9 cellular contexts compared by ENCODE assay signal in the genomic region with DNA sequence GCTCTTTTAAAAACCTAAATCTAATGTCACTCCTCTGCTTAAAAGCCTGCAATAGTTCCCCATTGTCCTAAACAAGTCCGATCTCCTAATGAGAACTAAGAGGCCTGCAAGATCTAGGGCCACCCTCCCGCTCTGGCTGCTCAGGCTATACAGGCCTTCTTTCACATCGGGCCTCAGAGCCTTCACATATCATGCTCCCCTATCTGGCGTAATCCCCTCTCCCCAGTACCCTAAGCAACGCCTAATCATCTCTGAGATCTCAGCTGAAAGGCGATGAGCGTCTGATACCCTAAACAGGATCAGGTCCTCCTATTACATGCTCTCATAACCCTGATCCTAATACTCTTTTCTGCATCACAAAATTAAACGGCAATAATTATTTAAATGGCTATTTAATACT. TPM values are rescaled to one million over a fixed set of nuclear protein-coding genes. Genes with fewer than 3 reads are reported as not detected.
A peak's percentile ranks its signal among the peaks of the same experiment; 100 is the strongest.
DNase-seq lines count a peak whose midpoint lies in the region; ATAC-seq and TF ChIP-seq lines count a peak whose summit lies in the region.
"Had no signal": no experiment of that assay in that cellular context is flagged by ENCODE, and none has a peak within 500 bp of the region (broad histone marks: within the 10 kb centered on the region; RNA-seq: fewer than 3 reads in every experiment).

No MANE protein-coding gene starts in this region.

- no peaks in the 10 kb centered on the region for H4K20me1 ChIP-seq in OCI-LY3 (ENCODE audit: insufficient read depth, low read length)

- peak overlapping the region; percentile 89 for H3K4me3 Mint-ChIP-seq in Calu3 (ENCODE audit: low read depth, unreplicated experiment)

- peaks cover 34% of the 10 kb centered on the region for H3K36me3 Mint-ChIP-seq in Calu3 (ENCODE audit: insufficient read depth, unreplicated experiment)

- H3K9me3 ChIP-seq in OCI-LY3 (ENCODE audit: insufficient read depth, low read length) (no peaks in the 10 kb centered on the region), endocrine pancreas (ENCODE audit: control insufficient read depth, low read length) (no peaks in the 10 kb centered on the region), ovary (no peaks in the 10 kb centered on the region)

- H3K9ac ChIP-seq in OCI-LY3 (ENCODE audit: low read length) (no peak overlapping the region), endocrine pancreas (ENCODE audit: control insufficient read depth, insufficient read depth, low read length) (peak overlapping the region; percentile 69)

- H3K27me3 ChIP-seq in OCI-LY3 (ENCODE audit: low read depth, low read length) = no peaks in the 10 kb centered on the region
- H3K27me3 ChIP-seq in endocrine pancreas (ENCODE audit: control insufficient read depth, insufficient read depth, low read length) = no peaks in the 10 kb centered on the region
- H3K27me3 ChIP-seq in ovary = no peaks in the 10 kb centered on the region

- no peaks in the 10 kb centered on the region for H3K9me3 Mint-ChIP-seq in Calu3 (ENCODE audit: low read depth, unreplicated experiment)

- DNase-seq in Calu3 (no peak), ovary (peak in 1 of 5 donors; percentile 26), DMS79 (lab: John Stamatoyannopoulos, UW) (no peak)

- TF ChIP-seq POLR2A in ovary (IDR thresholded peaks at IDR 0.05) = no peak

- intact Hi-C loops in Calu3 (cut with micrococcal nuclease; ENCODE audit: unreplicated experiment) = loop anchor here (5.0 kb wide), 1 partner anchor 47 kb away; no protein-coding TSS in a partner anchor
- intact Hi-C loops in ovary (cut with DNase I) = loop anchor here in 3 of 4 donors (5.0 to 10.0 kb wide), 4 partner anchors 50 to 80 kb away; no protein-coding TSS in a partner anchor

- H3K36me3 ChIP-seq in OCI-LY3 (replicated peaks; ENCODE audit: low read depth, low read length) (no peaks in the 10 kb centered on the region), endocrine pancreas (ENCODE audit: control insufficient read depth, insufficient read depth, low read length) (no peaks in the 10 kb centered on the region), ovary (no peaks in the 10 kb centered on the region)

- peaks cover 65% of the 10 kb centered on the region for H3K4me1 Mint-ChIP-seq in Calu3 (ENCODE audit: low read depth, unreplicated experiment)

- no TSS peak for BruUV-seq in Calu3 (replicated peaks; lab: Mats Ljungman, UMichigan)

- no peak overlapping the region for H3K27ac ChIP-seq in OCI-LY3 (ENCODE audit: low read length)
- H3K27ac ChIP-seq in ovary = peak overlapping the region in 1 of 2 donors; percentile 95
- H3K27ac ChIP-seq: HL-60 had no signal

- no peak overlapping the region for H2AFZ ChIP-seq in OCI-LY3 (ENCODE audit: low read depth, low read length)

- WGBS in ovary, 3 donors = 7 to 21% (median 9%) methylated on average over 8 of the region's 8 CpGs

- CTCF ChIA-PET in Calu3 (lab: Charles Lee) = no interaction called here

- H3K4me3 ChIP-seq in OCI-LY3 (ENCODE audit: low read length) = peak overlapping the region; percentile 85; the same call in 1 of the 2 replicates
- peak overlapping the region; percentile 98 for H3K4me3 ChIP-seq in endocrine pancreas (ENCODE audit: control insufficient read depth, insufficient read depth, low read length)
- peak overlapping the region; percentile 90 for H3K4me3 ChIP-seq in ovary

- TF ChIP-seq CTCF in Calu3 (IDR thresholded peaks at IDR 0.05; ENCODE audit: unreplicated experiment) (no peak), OCI-LY3 (IDR thresholded peaks at IDR 0.05; ENCODE audit: low read depth, low read length) (no peak), ovary (IDR thresholded peaks at IDR 0.05) (no peak)

- TF ChIP-seq EP300 in ovary (IDR thresholded peaks at IDR 0.05) = no peak

- H3K27me3 Mint-ChIP-seq in Calu3 (ENCODE audit: unreplicated experiment) = no peaks in the 10 kb centered on the region

- ATAC-seq in HG03196 (IDR thresholded peaks at IDR 0.05; ENCODE audit: unreplicated experiment) = no peak
- no peak for ATAC-seq in HG03025 (IDR thresholded peaks at IDR 0.05; ENCODE audit: low FRiP score, unreplicated experiment)
- no peak for ATAC-seq in GM19467 (IDR thresholded peaks at IDR 0.05; ENCODE audit: unreplicated experiment)

- H3K79me2 ChIP-seq in OCI-LY3 (ENCODE audit: low read length) = peaks cover 8% of the 10 kb centered on the region; the same call in 1 of the 2 replicates

- peak overlapping the region; percentile 96 for H3K4me2 ChIP-seq in OCI-LY3 (ENCODE audit: low read length)

- H3K4me1 ChIP-seq in OCI-LY3 (ENCODE audit: low read length) (peaks cover 11% of the 10 kb centered on the region), endocrine pancreas (ENCODE audit: control insufficient read depth, insufficient read depth, low read length) (peaks cover 47% of the 10 kb centered on the region), ovary (ENCODE audit: insufficient read depth) (peaks cover 8% of the 10 kb centered on the region)

- H3K27ac Mint-ChIP-seq in Calu3 (ENCODE audit: unreplicated experiment) = peak overlapping the region; percentile 61

RNA-seq across cellular contexts. Expression of a gene that starts 1.8 kb away (rescaled TPM):
- total RNA-seq in Calu3 (2022) = 30.7 and 40.4 TPM in 2 replicates
- 10 to 100 TPM; 42.0 to 96.4 (median 55.0) TPM for total RNA-seq in ovary
- 10 to 100 TPM; 20.6 to 25.4 TPM for polyA plus RNA-seq in ovary
